26 cellular contexts compared by ENCODE assay signal in the genomic region with DNA sequence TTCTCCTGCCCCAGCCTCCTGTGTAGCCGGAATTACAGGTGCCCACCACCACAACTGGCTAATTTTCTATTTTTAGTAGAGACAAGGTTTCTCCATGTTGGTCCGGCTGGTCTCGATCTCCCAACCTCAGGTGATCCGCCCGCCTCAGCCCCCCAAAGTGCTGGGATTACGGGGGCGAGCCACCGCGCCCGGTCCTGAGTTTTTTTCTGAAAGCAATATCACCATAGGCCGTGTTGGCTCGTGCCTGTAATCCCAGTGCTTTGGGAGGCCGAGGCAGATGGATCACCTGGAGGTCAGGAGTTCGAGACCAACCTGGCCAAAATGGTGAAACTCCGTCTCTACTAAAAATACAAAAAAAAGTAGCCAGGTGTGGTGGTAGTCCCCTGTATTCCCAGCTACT.
"Had no signal": no experiment of that assay in that cellular context is flagged by ENCODE, and none has a peak within 500 bp of the region (broad histone marks: within the 10 kb centered on the region; RNA-seq: fewer than 3 reads in every experiment).

No MANE protein-coding gene starts in this region.

- H3K4me3 ChIP-seq: stomach, suprapubic skin, testis, thoracic aorta, thyroid gland, tibial artery, tibial nerve, transverse colon, upper lobe of left lung, uterus, vagina had no signal

- DNase-seq: stimulated activated CD4-positive, alpha-beta T cell treated with anti-CD3 and anti-CD28 coated beads, Interleukin-2, amount 100 ng/mL, for 48 hours; stimulated activated CD4-positive, alpha-beta T cell treated with anti-CD3 and anti-CD28 coated beads, Interleukin-4, amount 100 ng/mL, for 1 hour; stimulated activated CD4-positive, alpha-beta T cell treated with anti-CD3 and anti-CD28 coated beads, Interleukin-4, amount 100 ng/mL, for 24 hours; stimulated activated CD4-positive, alpha-beta T cell treated with anti-CD3 and anti-CD28 coated beads, Interleukin-4, amount 100 ng/mL, for 4 hours; stimulated activated CD8-positive, alpha-beta memory T cell treated with anti-CD3 and anti-CD28 coated beads, Interleukin-4, amount 100 ng/mL, for 48 hours; stimulated activated naive B cell treated with anti-CD40 and anti-IgM and Interleukin-4, amounts not matched to agents 10 μg/mL and 1 μg/mL and 100 μg/mL, for 72 hours; stimulated activated naive CD4-positive, alpha-beta T cell; stimulated activated naive CD4-positive, alpha-beta T cell treated with Interleukin-2 at 50 U/mL for 16 hours; stimulated activated naive CD8-positive, alpha-beta T cell treated with anti-CD3 and anti-CD28 coated beads, Interleukin-15, amount 100 ng/mL, for 72 hours; stimulated activated naive CD8-positive, alpha-beta T cell treated with anti-CD3 and anti-CD28 coated beads, Interleukin-15, Interleukin-2, amounts not matched to agents 100 U/mL and 50 U/mL, for 24 hours; stomach; substantia nigra; testis; thyroid gland; tibial artery; transverse colon; trophoblast cell; uterus had no signal

- H3K27ac ChIP-seq: stomach, suprapubic skin, testis, thoracic aorta, thyroid gland, tibial artery, tibial nerve, transverse colon, upper lobe of left lung, uterus, vagina had no signal

- H3K27me3 ChIP-seq: stomach, suprapubic skin, testis, thyroid gland, tibial artery, tibial nerve, transverse colon, upper lobe of left lung, uterus, vagina had no signal

- H3K36me3 ChIP-seq: stomach, suprapubic skin, thoracic aorta, thyroid gland, tibial artery, tibial nerve, transverse colon, upper lobe of left lung, uterus, vagina had no signal

- H3K4me1 ChIP-seq: stomach, suprapubic skin, testis, thyroid gland, tibial artery, tibial nerve, transverse colon, upper lobe of left lung, uterus, vagina had no signal

- FAIRE-seq: urothelium cell line had no signal

- ATAC-seq: stimulated activated effector memory CD8-positive, alpha-beta T cell treated with anti-CD3 and anti-CD28 coated beads, Interleukin-12 subunit alpha, Interleukin-12 subunit beta, amount 100 ng/mL, for 72 hours; stimulated activated memory B cell treated with anti-CD40 and anti-IgM and Interleukin-4, amounts not matched to agents 10 μg/mL and 1 μg/mL and 100 μg/mL, for 72 hours; stimulated activated naive B cell treated with anti-CD40 and anti-IgM and Interleukin-4, amounts not matched to agents 10 μg/mL and 1 μg/mL and 100 μg/mL, for 72 hours; stimulated activated naive CD8-positive, alpha-beta T cell treated with anti-CD3 and anti-CD28 coated beads, Interleukin-15, amount 100 ng/mL, for 72 hours; stimulated activated naive CD8-positive, alpha-beta T cell treated with anti-CD3 and anti-CD28 coated beads, Interleukin-15, Interleukin-2, amounts not matched to agents 100 U/mL and 50 U/mL, for 24 hours had no signal

- H3K9me3 ChIP-seq: stomach, suprapubic skin, testis, thoracic aorta, thyroid gland, tibial artery, tibial nerve, transverse colon, upper lobe of left lung, uterus, vagina had no signal
